In the genomic region with DNA sequence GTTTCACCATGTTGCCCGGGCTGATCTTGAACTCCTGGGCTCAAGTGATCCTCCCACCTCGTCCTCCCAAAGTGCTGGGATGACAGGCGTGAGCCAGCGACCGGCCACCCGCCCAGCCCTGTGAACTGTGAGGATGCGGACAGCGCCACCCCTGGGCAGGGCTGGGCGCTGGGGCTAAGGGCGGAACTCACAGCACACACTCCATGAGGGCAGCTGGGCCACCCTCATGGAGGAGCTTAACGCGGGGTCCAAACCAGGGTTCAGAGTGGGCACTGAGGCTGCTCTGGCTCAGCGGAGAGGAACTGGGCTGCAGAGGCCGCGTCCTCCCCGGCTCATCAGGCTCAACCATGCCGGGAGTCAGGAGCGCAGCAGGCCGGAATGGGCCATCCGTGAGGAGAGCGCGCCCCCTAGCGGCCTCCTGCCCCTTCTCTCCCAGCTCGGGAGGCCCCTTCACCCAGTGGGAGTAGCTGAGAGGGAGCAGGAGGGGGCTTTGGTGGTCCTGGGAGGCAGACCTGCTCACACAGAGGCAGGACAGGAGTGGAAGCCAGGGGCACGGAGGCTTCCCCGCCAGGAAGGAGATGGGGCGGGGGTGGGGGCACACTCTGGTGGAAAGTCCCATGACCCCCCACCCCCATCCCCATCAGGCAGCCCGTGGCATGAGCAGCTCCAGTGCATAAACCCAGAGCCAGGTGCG, we compare ENCODE assay signal across 8 cellular contexts. TPM values are rescaled to one million over a fixed set of nuclear protein-coding genes. Genes with fewer than 3 reads are reported as not detected.
DNase-seq lines count a peak whose midpoint lies in the region; ATAC-seq and TF ChIP-seq lines count a peak whose summit lies in the region.

No MANE protein-coding gene starts in this region.

- peaks cover 0 to 30% (median 21%) of the 10 kb centered on the region in 4 donors for H3K4me1 Mint-ChIP-seq in CD4-positive, CD25-positive, alpha-beta regulatory T cell

- ATAC-seq in CD4-positive, CD25-positive, alpha-beta regulatory T cell (ENCODE audit: low read depth in 2 of 2) = peak; percentile 55 to 63
- ATAC-seq in lung (ENCODE audit: insufficient read depth, low FRiP score) (peak; percentile 73), HG03045 (IDR thresholded peaks at IDR 0.05; ENCODE audit: unreplicated experiment) (no peak)

- WGBS in lung, 2 donors = 32 to 43% methylated on average over 29 of the region's 29 CpGs

- peaks cover 35% of the 10 kb centered on the region for H3K36me3 Mint-ChIP-seq in CD4-positive, CD25-positive, alpha-beta regulatory T cell

- peaks cover 70% of the 10 kb centered on the region for H3K36me3 ChIP-seq in CD4-positive, CD25-positive, alpha-beta regulatory T cell (ENCODE audit: control insufficient read depth, insufficient read depth, low read length)
- peaks cover 0 to 37% of the 10 kb centered on the region in 2 donors for H3K36me3 ChIP-seq in lung (ENCODE audit: control insufficient read depth in 2 of 2, insufficient read depth in 2 of 2, low read length in 2 of 2)

- H3K27ac ChIP-seq in CD4-positive, CD25-positive, alpha-beta regulatory T cell (ENCODE audit: insufficient read depth, low read length, poor library complexity, severe bottlenecking) = no peak overlapping the region
- no peak overlapping the region for H3K27ac ChIP-seq in lung (ENCODE audit: low read depth in 1 of 2, low read length in 1 of 2)

- no peak overlapping the region for H3K27ac Mint-ChIP-seq in CD4-positive, CD25-positive, alpha-beta regulatory T cell

- no peak overlapping the region for H3K4me3 ChIP-seq in CD4-positive, CD25-positive, alpha-beta regulatory T cell (ENCODE audit: low read depth, low read length)
- H3K4me3 ChIP-seq in HFF-Myc (replicated peaks; ENCODE audit: low read depth, low read length) = no peak overlapping the region
- H3K4me3 ChIP-seq in lung = no peak overlapping the region

- H3K9me3 Mint-ChIP-seq in CD4-positive, CD25-positive, alpha-beta regulatory T cell = peaks cover 0 to 5% (median 0%) of the 10 kb centered on the region in 7 donors

- no peaks in the 10 kb centered on the region for H3K4me1 ChIP-seq in CD4-positive, CD25-positive, alpha-beta regulatory T cell (ENCODE audit: control insufficient read depth, insufficient read depth, low read length, poor library complexity, severe bottlenecking)
- peaks cover 0 to 3% of the 10 kb centered on the region in 2 donors for H3K4me1 ChIP-seq in lung (ENCODE audit: control insufficient read depth in 2 of 2, insufficient read depth in 2 of 2, low read length in 2 of 2)

- TF ChIP-seq CTCF in HFF-Myc (IDR thresholded peaks at IDR 0.05; ENCODE audit: low read depth, low read length, missing control alignments) = peak; percentile 83
- peak; percentile 90 for TF ChIP-seq CTCF in lung (IDR thresholded peaks at IDR 0.05; ENCODE audit: control extremely low read depth, extremely low read depth)

- peak; percentile 45 to 54 (median 53) for DNase-seq in CD4-positive, CD25-positive, alpha-beta regulatory T cell
- DNase-seq in HFF-Myc (ENCODE audit: extremely low read depth, low read depth) (no peak), NCI-H69 (lab: John Stamatoyannopoulos, UW) (peak; percentile 78), dermis microvascular lymphatic vessel endothelial cell (ENCODE audit: low read depth in 2 of 2) (peak; percentile 42 to 72), lung (ENCODE audit: low spot score) (peak; percentile 82)
- DNase-seq in activated CD4-positive, alpha-beta T cell treated with anti-CD3 and anti-CD28 coated beads, Interleukin-2, amount 50 U/mL, for 48 hours = peak; percentile 76 to 79
- DNase-seq in stimulated activated CD8-positive, alpha-beta memory T cell treated with anti-CD3 and anti-CD28 coated beads, Interleukin-12 subunit alpha, Interleukin-12 subunit beta, amount 100 ng/mL, for 4 hours (ENCODE audit: low read depth) = peak; percentile 45

- H3K27me3 Mint-ChIP-seq in CD4-positive, CD25-positive, alpha-beta regulatory T cell = peaks cover 10% of the 10 kb centered on the region

- no peaks in the 10 kb centered on the region for H3K9me3 ChIP-seq in CD4-positive, CD25-positive, alpha-beta regulatory T cell (ENCODE audit: control insufficient read depth in 2 of 2, low read length in 2 of 2)
- H3K9me3 ChIP-seq in lung (ENCODE audit: control insufficient read depth in 2 of 2, insufficient read depth in 1 of 2, low read length in 1 of 2) = no peaks in the 10 kb centered on the region

- peak overlapping the region in 1 of 4 donors; percentile 35 for H3K4me3 Mint-ChIP-seq in CD4-positive, CD25-positive, alpha-beta regulatory T cell

- no peaks in the 10 kb centered on the region for H3K27me3 ChIP-seq in CD4-positive, CD25-positive, alpha-beta regulatory T cell (ENCODE audit: control insufficient read depth, insufficient read depth, low read length)
- H3K27me3 ChIP-seq in lung (ENCODE audit: control insufficient read depth, insufficient read depth) = no peaks in the 10 kb centered on the region

RNA-seq across cellular contexts. Expression of a gene that starts 13.8 kb away (rescaled TPM):
- 718 TPM for total RNA-seq in CD4-positive, CD25-positive, alpha-beta regulatory T cell
- polyA plus RNA-seq in CD4-positive, CD25-positive, alpha-beta regulatory T cell = 10 to 100 TPM; 52.5 to 69.3 (median 59.4) TPM
- 24.8 and 35.8 TPM in 2 replicates for total RNA-seq in dermis microvascular lymphatic vessel endothelial cell
- 10 to 100 TPM; 32.3 to 86.2 TPM for total RNA-seq in lung
- polyA plus RNA-seq in lung = 10 to 100 TPM; 27.8 to 60.0 TPM

RNA-seq across cellular contexts. Expression of a gene that starts 23.1 kb away (rescaled TPM):
- total RNA-seq in CD4-positive, CD25-positive, alpha-beta regulatory T cell = 27.0 TPM
- polyA plus RNA-seq in CD4-positive, CD25-positive, alpha-beta regulatory T cell = 10 to 100 TPM; 27.5 to 49.7 (median 41.8) TPM
- total RNA-seq in dermis microvascular lymphatic vessel endothelial cell = 38.0 and 42.2 TPM in 2 replicates
- 10 to 100 TPM; 36.9 to 38.5 TPM for total RNA-seq in lung
- 10 to 100 TPM; 24.8 to 34.2 TPM for polyA plus RNA-seq in lung

RNA-seq across cellular contexts. Expression of a gene that starts 30.9 kb away (rescaled TPM):
- 0.57 TPM for total RNA-seq in CD4-positive, CD25-positive, alpha-beta regulatory T cell
- polyA plus RNA-seq in CD4-positive, CD25-positive, alpha-beta regulatory T cell = under 1 TPM in 1 of 4 donors, not detected in 3; 0.14 TPM
- total RNA-seq in dermis microvascular lymphatic vessel endothelial cell = 0.39 and 1.8 TPM in 2 replicates
- total RNA-seq in lung = 10 to 100 TPM; 32.9 to 42.9 TPM
- polyA plus RNA-seq in lung = 10 to 100 TPM; 18.8 to 29.6 TPM

RNA-seq across cellular contexts. Expression of a gene that starts 51.5 kb away (rescaled TPM):
- total RNA-seq in CD4-positive, CD25-positive, alpha-beta regulatory T cell = 39.6 TPM
- 10 to 100 TPM; 26.2 to 44.9 (median 40.1) TPM for polyA plus RNA-seq in CD4-positive, CD25-positive, alpha-beta regulatory T cell
- 12.5 and 19.8 TPM in 2 replicates for total RNA-seq in dermis microvascular lymphatic vessel endothelial cell
- 10 to 100 TPM; 23.0 to 55.2 TPM for total RNA-seq in lung
- polyA plus RNA-seq in lung = 100 to 1,000 TPM in 1 of 2 donors, 10 to 100 TPM in 1; 62.2 to 183 TPM

Comparison
In these comparisons a context has a peak if more than half of its experiments do, and no peak if none do; other contexts are left out.
1. RNA of a gene that starts 30.9 kb away (total RNA-seq): 32.9 to 42.9 TPM in lung; 0.57 TPM in CD4-positive, CD25-positive, alpha-beta regulatory T cell (single experiment) and 0.39 to 1.8 TPM in dermis microvascular lymphatic vessel endothelial cell; every median in the first group is over 10 times any median in the second.